ENCODE assay signal across 12 cellular contexts in genomic region chr22:41096841-41097240, GRCh38. TPM values are rescaled to one million over a fixed set of nuclear protein-coding genes. Genes with fewer than 3 reads are reported as not detected.
DNase-seq lines count a peak whose midpoint lies in the region; ATAC-seq and TF ChIP-seq lines count a peak whose summit lies in the region.
"Had no signal": no experiment of that assay in that cellular context is flagged by ENCODE, and none has a peak within 500 bp of the region (broad histone marks: within the 10 kb centered on the region; RNA-seq: fewer than 3 reads in every experiment).

No MANE protein-coding gene starts in this region.

- no peaks in the 10 kb centered on the region for H3K9me3 Mint-ChIP-seq in activated naive CD8-positive, alpha-beta T cell treated with anti-CD3 and anti-CD28 coated beads, Interleukin-2, amount 50 U/mL, for 24 hours
- no peaks in the 10 kb centered on the region for H3K9me3 Mint-ChIP-seq in naive B cell

- H3K79me2 ChIP-seq in DND-41 (ENCODE audit: insufficient read depth, low read length), result peaks cover 100% of the 10 kb centered on the region

- ATAC-seq in DND-41 (ENCODE audit: insufficient read depth, low read depth) (no peak), naive B cell (ENCODE audit: low read depth in 2 of 2) (no peak), gastrocnemius medialis (no peak)
- no peak for ATAC-seq in activated naive CD8-positive, alpha-beta T cell treated with anti-CD3 and anti-CD28 coated beads, Interleukin-2, amount 50 U/mL, for 24 hours
- ATAC-seq: sciatic nerve had no signal

- H3K9me3 ChIP-seq in BLaER1 treated with 17β-estradiol and CSF1 and Interleukin-3, amounts not matched to agents 10 nM and 100 nM (replicated peaks in 1 of 11), result no peaks in the 10 kb centered on the region
- no peaks in the 10 kb centered on the region for H3K9me3 ChIP-seq in DND-41 (ENCODE audit: insufficient read depth, low read length, severe bottlenecking)
- H3K9me3 ChIP-seq in gastrocnemius medialis, result no peaks in the 10 kb centered on the region

- no peak overlapping the region for H3K4me3 ChIP-seq in BLaER1 treated with 17β-estradiol and CSF1 and Interleukin-3, amounts not matched to agents 10 nM and 100 nM
- peak overlapping the region in 1 of 2 experiments; percentile 23; a peak in 1 of 4 replicates for H3K4me3 ChIP-seq in DND-41 (ENCODE audit: low read depth in 1 of 2, low read length in 2 of 2)
- H3K4me3 ChIP-seq in gastrocnemius medialis, result no peak overlapping the region

- DNase-seq in DND-41, result no peak
- no peak for DNase-seq in activated naive CD8-positive, alpha-beta T cell treated with anti-CD3 and anti-CD28 coated beads, Interleukin-2, amount 50 U/mL, for 24 hours
- DNase-seq in naive B cell, result no peak
- DNase-seq in gastrocnemius medialis, result no peak
- no peak for DNase-seq in NCI-H524 treated with DMSO at 0.1 percent for 48 hours (lab: John Stamatoyannopoulos, UW)
- DNase-seq in NCI-H1105 treated with DMSO at 0.1 percent for 48 hours (lab: John Stamatoyannopoulos, UW), result no peak
- DNase-seq in stimulated activated CD4-positive, alpha-beta T cell treated with anti-CD3 and anti-CD28 coated beads, Interleukin-2, amount 100 ng/mL, for 24 hours, result no peak
- DNase-seq: NCI-H146, RPMI8226, substantia nigra had no signal

- no peaks in the 10 kb centered on the region for H3K27me3 Mint-ChIP-seq in activated naive CD8-positive, alpha-beta T cell treated with anti-CD3 and anti-CD28 coated beads, Interleukin-2, amount 50 U/mL, for 24 hours
- H3K27me3 Mint-ChIP-seq in naive B cell, result no peaks in the 10 kb centered on the region

- intact Hi-C loops in gastrocnemius medialis (cut with DNase I; ENCODE audit: low total_unique reads), result loop anchor here (10.0 kb wide), 1 partner anchor 978 kb away; the partner anchor contains the start of genes NAGA, PHETA2 and SMDT1

- peak overlapping the region; percentile 42 to 97 (median 88); a peak in 21 of 22 replicates for H3K4me2 ChIP-seq in BLaER1 treated with 17β-estradiol and CSF1 and Interleukin-3, amounts not matched to agents 10 nM and 100 nM
- H3K4me2 ChIP-seq in DND-41 (ENCODE audit: insufficient read depth, low read length), result peak overlapping the region; percentile 66; the same call in 1 of the 2 replicates

- in situ Hi-C loops in gastrocnemius medialis (cut with MboI; ENCODE audit: low sequenced_read_pairs in 4 of 4), result loop anchor here in 1 of 4 donors (5.0 kb wide), 1 partner anchor 140 kb away; no protein-coding TSS in a partner anchor

- H3K27ac ChIP-seq in BLaER1 treated with 17β-estradiol and CSF1 and Interleukin-3, amounts not matched to agents 10 nM and 100 nM, result no peak overlapping the region
- no peak overlapping the region for H3K27ac ChIP-seq in DND-41 (ENCODE audit: low read length)
- H3K27ac ChIP-seq in gastrocnemius medialis, result no peak overlapping the region

- peaks cover 15% of the 10 kb centered on the region for H3K36me3 Mint-ChIP-seq in activated naive CD8-positive, alpha-beta T cell treated with anti-CD3 and anti-CD28 coated beads, Interleukin-2, amount 50 U/mL, for 24 hours (ENCODE audit: low read depth)
- peaks cover 2 to 10% of the 10 kb centered on the region in 2 donors for H3K36me3 Mint-ChIP-seq in naive B cell

- peaks cover 67% of the 10 kb centered on the region for H3K4me1 Mint-ChIP-seq in activated naive CD8-positive, alpha-beta T cell treated with anti-CD3 and anti-CD28 coated beads, Interleukin-2, amount 50 U/mL, for 24 hours
- peaks cover 46 to 82% (median 75%) of the 10 kb centered on the region in 3 donors for H3K4me1 Mint-ChIP-seq in naive B cell

- H2AFZ ChIP-seq in DND-41 (ENCODE audit: low read depth, low read length), result no peak overlapping the region

- peaks cover 84 to 94% (median 90%) of the 10 kb centered on the region in 11 experiments for H4K20me1 ChIP-seq in BLaER1 treated with 17β-estradiol and CSF1 and Interleukin-3, amounts not matched to agents 10 nM and 100 nM
- H4K20me1 ChIP-seq in DND-41 (ENCODE audit: insufficient read depth, low read length), result peaks cover 77% of the 10 kb centered on the region

- H3K9ac ChIP-seq in BLaER1 treated with 17β-estradiol and CSF1 and Interleukin-3, amounts not matched to agents 10 nM and 100 nM, result peak overlapping the region in 3 of 11 experiments; percentile 2 to 27 (median 13); a peak in 3 of 22 replicates
- no peak overlapping the region for H3K9ac ChIP-seq in DND-41 (ENCODE audit: low read depth, low read length)

- H3K4me1 ChIP-seq in BLaER1 treated with 17β-estradiol and CSF1 and Interleukin-3, amounts not matched to agents 10 nM and 100 nM, result peaks cover 25 to 67% (median 36%) of the 10 kb centered on the region in 10 experiments
- H3K4me1 ChIP-seq in DND-41 (ENCODE audit: insufficient read depth, low read length), result peaks cover 47% of the 10 kb centered on the region
- H3K4me1 ChIP-seq in gastrocnemius medialis, result peaks cover 69 to 85% of the 10 kb centered on the region in 2 donors

- TF ChIP-seq CTCF in DND-41 (IDR thresholded peaks at IDR 0.05; ENCODE audit: borderline replicate concordance, extremely low read depth, low read length, poor library complexity, severe bottlenecking), result no peak
- TF ChIP-seq CTCF in gastrocnemius medialis (IDR thresholded peaks at IDR 0.05 in 4 of 5, conservative IDR thresholded peaks at IDR 0.05 in 1 of 5), result no peak

- no peak for TF ChIP-seq POLR2A in gastrocnemius medialis (IDR thresholded peaks at IDR 0.05)

- no peak overlapping the region for H3K27ac Mint-ChIP-seq in activated naive CD8-positive, alpha-beta T cell treated with anti-CD3 and anti-CD28 coated beads, Interleukin-2, amount 50 U/mL, for 24 hours
- H3K27ac Mint-ChIP-seq in naive B cell, result peak overlapping the region in 2 of 6 donors; percentile 31 to 69

- no peaks in the 10 kb centered on the region for H3K27me3 ChIP-seq in BLaER1 treated with 17β-estradiol and CSF1 and Interleukin-3, amounts not matched to agents 10 nM and 100 nM
- H3K27me3 ChIP-seq in DND-41 (ENCODE audit: insufficient read depth, low read length, poor library complexity) (no peaks in the 10 kb centered on the region), gastrocnemius medialis (no peaks in the 10 kb centered on the region)

- H3K36me3 ChIP-seq in BLaER1 treated with 17β-estradiol and CSF1 and Interleukin-3, amounts not matched to agents 10 nM and 100 nM, result peaks cover 14 to 51% (median 44%) of the 10 kb centered on the region in 11 experiments; a peak in 20 of 22 replicates
- H3K36me3 ChIP-seq in DND-41 (ENCODE audit: insufficient read depth, low read length), result peaks cover 45% of the 10 kb centered on the region
- no peaks in the 10 kb centered on the region for H3K36me3 ChIP-seq in gastrocnemius medialis

- H3K4me3 Mint-ChIP-seq in activated naive CD8-positive, alpha-beta T cell treated with anti-CD3 and anti-CD28 coated beads, Interleukin-2, amount 50 U/mL, for 24 hours, result peak overlapping the region; percentile 2
- H3K4me3 Mint-ChIP-seq in naive B cell, result peak overlapping the region; percentile 5 to 99 (median 74)

RNA-seq across cellular contexts. Expression of gene EP300, which starts 4.4 kb away (rescaled TPM):
- polyA plus RNA-seq in naive B cell (ENCODE audit: low read depth in 6 of 6), result 10 to 100 TPM; 17.0 to 41.3 (median 20.1) TPM
- total RNA-seq in gastrocnemius medialis, result 10 to 100 TPM; 29.6 to 53.0 (median 38.0) TPM
